1 cellular context compared by ENCODE assay signal in genomic region chr20:37319120-37319717, GRCh38.
TF ChIP-seq lines count a peak whose summit lies in the region.

No MANE protein-coding gene starts in this region.

TF ChIP-seq in IMR-90, 13 proteins besides CTCF, POLR2A, EP300 and RAD21 (continued from another document):
- TF ChIP-seq BHLHE40 (IDR thresholded peaks at IDR 0.05; ENCODE audit: low read depth, low read length), result no peak
- TF ChIP-seq MAZ (IDR thresholded peaks at IDR 0.05; ENCODE audit: borderline replicate concordance, low read depth, low read length), result no peak
- no peak for TF ChIP-seq RCOR1 (IDR thresholded peaks at IDR 0.05; ENCODE audit: insufficient replicate concordance, low read length)
- no peak for TF ChIP-seq RFX5 (IDR thresholded peaks at IDR 0.05; ENCODE audit: low read depth, low read length)
- no peak for TF ChIP-seq CEBPB (IDR thresholded peaks at IDR 0.05; ENCODE audit: low read depth, low read length)
- TF ChIP-seq NFE2L2 (IDR thresholded peaks at IDR 0.05; ENCODE audit: low read depth, low read length), result no peak
- no peak for TF ChIP-seq MAFK (IDR thresholded peaks at IDR 0.05; ENCODE audit: low read depth, low read length)
- TF ChIP-seq, protein P1, sequence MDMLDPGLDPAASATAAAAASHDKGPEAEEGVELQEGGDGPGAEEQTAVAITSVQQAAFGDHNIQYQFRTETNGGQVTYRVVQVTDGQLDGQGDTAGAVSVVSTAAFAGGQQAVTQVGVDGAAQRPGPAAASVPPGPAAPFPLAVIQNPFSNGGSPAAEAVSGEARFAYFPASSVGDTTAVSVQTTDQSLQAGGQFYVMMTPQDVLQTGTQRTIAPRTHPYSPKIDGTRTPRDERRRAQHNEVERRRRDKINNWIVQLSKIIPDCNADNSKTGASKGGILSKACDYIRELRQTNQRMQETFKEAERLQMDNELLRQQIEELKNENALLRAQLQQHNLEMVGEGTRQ (IDR thresholded peaks at IDR 0.05; ENCODE audit: low read depth, low read length), result no peak
- no peak for TF ChIP-seq CHD1 (IDR thresholded peaks at IDR 0.05; ENCODE audit: low read depth, low read length)
- TF ChIP-seq MXI1 (IDR thresholded peaks at IDR 0.05; ENCODE audit: borderline replicate concordance, low read depth, low read length), result no peak
- no peak for TF ChIP-seq SMC3 (IDR thresholded peaks at IDR 0.05; ENCODE audit: low read depth, low read length)
- TF ChIP-seq FOS (IDR thresholded peaks at IDR 0.05; ENCODE audit: low read depth, low read length), result no peak
